In the genomic region with DNA sequence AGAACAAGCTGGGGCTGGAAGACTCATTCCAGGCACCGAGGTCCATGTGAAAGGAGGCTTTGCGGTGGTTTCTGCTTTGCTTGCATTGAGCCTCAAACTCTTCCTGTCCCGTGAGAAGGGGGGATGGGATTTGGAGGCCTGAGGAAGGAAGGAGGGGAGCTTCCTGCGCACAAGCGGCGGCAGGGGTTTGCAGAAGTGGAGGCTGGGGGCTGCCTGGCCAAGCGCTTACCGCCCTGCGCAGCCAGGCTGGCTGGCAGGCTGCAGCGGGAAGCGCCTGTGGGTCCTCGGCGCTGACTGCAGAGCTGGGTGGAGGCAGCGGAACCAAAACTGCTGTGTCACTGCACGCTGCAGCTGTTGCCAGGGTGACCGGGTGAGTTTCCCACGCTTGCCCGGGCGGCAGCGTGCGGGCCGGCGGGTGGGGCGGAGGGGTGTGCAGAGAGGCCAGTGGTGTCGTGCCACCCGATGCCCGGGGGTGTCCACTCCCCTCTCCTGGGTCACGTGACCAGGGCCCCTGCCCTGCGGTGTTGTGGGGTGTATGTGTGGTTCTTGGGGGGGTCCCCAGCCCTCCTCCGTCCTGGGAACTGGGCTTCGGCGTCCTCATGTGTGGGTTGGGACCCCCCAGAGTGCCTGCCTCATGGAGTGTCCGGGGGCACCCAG, we compare ENCODE assay signal across 8 cellular contexts.
DNase-seq lines count a peak whose midpoint lies in the region; ATAC-seq, FAIRE-seq and TF ChIP-seq lines count a peak whose summit lies in the region.

No MANE protein-coding gene starts in this region.

- no peaks in the 10 kb centered on the region for H3K27me3 ChIP-seq in endothelial cell of umbilical vein (ENCODE audit: control insufficient read depth in 2 of 2, insufficient read depth in 2 of 2, low read length in 2 of 2)

- H3K9ac ChIP-seq in endothelial cell of umbilical vein (replicated peaks; ENCODE audit: extremely low read depth, insufficient read depth, low read length), result peak overlapping the region; percentile 68

- TF ChIP-seq CTCF in AG09309 (IDR thresholded peaks at IDR 0.05; ENCODE audit: control insufficient read depth, insufficient read depth, low read depth, low read length, missing control alignments) (no peak), endothelial cell of umbilical vein (IDR thresholded peaks at IDR 0.05; ENCODE audit: extremely low read depth in 1 of 2, insufficient read depth in 1 of 2, low read depth in 1 of 2, low read length in 2 of 2) (no peak)

- peaks cover 3% of the 10 kb centered on the region for H3K79me2 ChIP-seq in endothelial cell of umbilical vein (ENCODE audit: control insufficient read depth, insufficient read depth, low read length)

- no peak overlapping the region for H2AFZ ChIP-seq in endothelial cell of umbilical vein (ENCODE audit: low read depth, low read length)

- peak; percentile 81 for ATAC-seq in HG03342 (IDR thresholded peaks at IDR 0.05; ENCODE audit: unreplicated experiment)

- H3K27ac ChIP-seq in endothelial cell of umbilical vein (ENCODE audit: insufficient read depth, low read depth, low read length), result peak overlapping the region; percentile 94

- intact Hi-C loops in endothelial cell of umbilical vein (cut with micrococcal nuclease), result loop anchor here (1.0 to 2.0 kb wide), 3 partner anchors 10 to 79 kb away; no protein-coding TSS in a partner anchor

- BruUV-seq in endothelial cell of umbilical vein (replicated peaks; lab: Mats Ljungman, UMichigan), result no TSS peak

- no peaks in the 10 kb centered on the region for H3K9me3 ChIP-seq in endothelial cell of umbilical vein (replicated peaks; ENCODE audit: control insufficient read depth, insufficient read depth, low read length)

- peak overlapping the region; percentile 1 for H3K4me3 ChIP-seq in AG09309 (ENCODE audit: control insufficient read depth, low read depth, low read length)
- no peak overlapping the region for H3K4me3 ChIP-seq in endothelial cell of umbilical vein (replicated peaks in 1 of 3; ENCODE audit: insufficient read depth in 1 of 3, low read depth in 1 of 3, low read length in 3 of 3)

- FAIRE-seq in endothelial cell of umbilical vein (lab: Jason Lieb, UNC), result peak; percentile 87

- no peaks in the 10 kb centered on the region for H3K9me1 ChIP-seq in endothelial cell of umbilical vein (replicated peaks; ENCODE audit: control insufficient read depth, extremely low read depth, insufficient read depth, low read length)

- CTCF ChIA-PET in endothelial cell of umbilical vein (lab: Charles Lee), result interaction anchor here (0.9 to 2.5 kb wide), 11 partner anchors 11 to 236 kb away, joined by 3 to 10 read pairs (median 5); no protein-coding TSS in a partner anchor

- peak; percentile 56 for TF ChIP-seq POLR2A in GM18951 (IDR thresholded peaks at IDR 0.05; ENCODE audit: extremely low read depth, insufficient read depth, insufficient read length)
- TF ChIP-seq POLR2A in endothelial cell of umbilical vein (IDR thresholded peaks at IDR 0.05; ENCODE audit: low read depth, low read length), result no peak

- peak overlapping the region; percentile 40 for H3K4me2 ChIP-seq in endothelial cell of umbilical vein (ENCODE audit: insufficient read depth, low read length)

- DNase-seq in AG09309 (ENCODE audit: low read depth) (peak; percentile 83), NOMO-1 treated with DMSO at 0.1 percent for 48 hours (lab: John Stamatoyannopoulos, UW; ENCODE audit: unreplicated experiment) (peak; percentile 95), endothelial cell of umbilical vein (ENCODE audit: low read depth, low spot score) (peak; percentile 94), middle frontal gyrus (ENCODE audit: extremely low spot score, low spot score) (peak; percentile 82)
- peak; percentile 54 for DNase-seq in activated CD8-positive, alpha-beta memory T cell treated with anti-CD3 and anti-CD28 coated beads, Interleukin-2, amount 50 U/mL, for 24 hours (ENCODE audit: extremely low read depth)
- peak; percentile 51 to 59 for DNase-seq in stimulated activated CD8-positive, alpha-beta memory T cell treated with anti-CD3 and anti-CD28 coated beads, Interleukin-2, amount 100 ng/mL, for 1 hour (ENCODE audit: low read depth in 2 of 2)

- POLR2A ChIA-PET in endothelial cell of umbilical vein (lab: Charles Lee), result no interaction called here

- no peaks in the 10 kb centered on the region for H3K36me3 ChIP-seq in endothelial cell of umbilical vein (ENCODE audit: control insufficient read depth in 2 of 2, extremely low read depth in 1 of 2, insufficient read depth in 2 of 2, low read length in 2 of 2)

- dilution Hi-C loops in endothelial cell of umbilical vein (cut with MboI; ENCODE audit: extremely low pct_ligation_motif_present, low sequenced_read_pairs), result no loop called here

- in situ Hi-C loops in GM18951 (cut with MboI; ENCODE audit: low sequenced_read_pairs, unreplicated experiment), result no loop called here

- H4K20me1 ChIP-seq in endothelial cell of umbilical vein (replicated peaks; ENCODE audit: control insufficient read depth, extremely low read depth, insufficient read depth, low read length), result no peaks in the 10 kb centered on the region

- H3K4me1 ChIP-seq in endothelial cell of umbilical vein (ENCODE audit: control insufficient read depth, extremely low read depth, insufficient read depth, low read length), result peaks cover 47% of the 10 kb centered on the region

TF ChIP-seq in endothelial cell of umbilical vein, 7 proteins besides CTCF, POLR2A, EP300 and RAD21:
- TF ChIP-seq FOS (IDR thresholded peaks at IDR 0.05; ENCODE audit: borderline replicate concordance, insufficient read depth, low read length) (no peak), JUN (IDR thresholded peaks at IDR 0.05; ENCODE audit: borderline replicate concordance, insufficient read depth, insufficient read length, low read depth) (no peak), POLR2AphosphoS5 (IDR thresholded peaks at IDR 0.05; ENCODE audit: insufficient read depth, low read depth, low read length) (peak; percentile 64), EZH2 (IDR thresholded peaks at IDR 0.05; ENCODE audit: borderline replicate concordance, low read depth, low read length, severe bottlenecking) (no peak), MYC (IDR thresholded peaks at IDR 0.05; ENCODE audit: low read depth, low read length) (peak; percentile 44), GATA2 (IDR thresholded peaks at IDR 0.05; ENCODE audit: insufficient read depth, insufficient read length, low read depth, low read length) (no peak)
- TF ChIP-seq, protein P1, sequence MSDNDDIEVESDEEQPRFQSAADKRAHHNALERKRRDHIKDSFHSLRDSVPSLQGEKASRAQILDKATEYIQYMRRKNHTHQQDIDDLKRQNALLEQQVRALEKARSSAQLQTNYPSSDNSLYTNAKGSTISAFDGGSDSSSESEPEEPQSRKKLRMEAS (IDR thresholded peaks at IDR 0.05; ENCODE audit: insufficient read depth, insufficient read length), result peak; percentile 91
